Comparison of ENCODE assay signal across 8 cellular contexts in the genomic region with DNA sequence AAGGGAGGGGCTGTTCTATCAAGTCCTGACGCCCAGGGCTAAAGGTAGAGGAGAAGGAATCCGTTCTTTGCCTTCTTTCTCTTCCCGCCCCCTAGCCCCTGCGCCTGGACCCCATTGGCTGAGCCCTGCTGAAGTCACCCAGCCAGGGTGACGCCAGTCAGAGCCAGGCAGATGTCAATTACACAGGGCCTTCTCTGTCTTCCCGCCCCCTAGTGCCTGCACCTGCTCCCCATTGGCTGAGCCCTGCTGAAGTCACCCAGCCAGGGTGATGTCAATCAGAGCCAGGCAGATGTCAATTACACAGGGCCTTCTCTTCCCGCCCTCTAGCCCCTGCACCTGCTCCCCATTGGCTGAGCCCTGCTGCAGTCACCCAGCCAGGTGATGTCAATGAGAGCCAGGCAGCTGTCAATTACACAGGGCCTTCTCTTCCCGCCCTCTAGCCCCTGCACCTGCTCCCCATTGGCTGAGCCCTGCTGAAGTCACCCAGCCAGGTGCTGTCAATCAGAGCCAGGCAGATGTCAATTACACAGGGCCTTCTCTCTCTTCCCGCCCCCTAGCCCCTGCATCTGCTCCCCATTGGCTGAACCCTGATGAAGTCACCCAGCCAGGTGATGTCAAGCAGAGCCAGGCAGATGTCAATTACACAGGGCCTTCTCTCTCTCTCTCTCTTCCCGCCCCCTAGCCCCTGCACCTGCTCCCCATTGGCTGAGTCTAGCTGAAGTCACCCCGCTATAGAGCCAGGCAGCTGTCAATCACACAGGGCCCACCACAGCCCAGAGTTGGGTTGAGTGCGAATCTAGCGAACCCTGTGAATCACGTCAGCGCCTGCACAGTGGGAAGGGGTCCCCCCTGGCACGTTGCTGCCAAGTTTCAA. TPM values are rescaled to one million over a fixed set of nuclear protein-coding genes. Genes with fewer than 3 reads are reported as not detected.
DNase-seq lines count a peak whose midpoint lies in the region; ATAC-seq and TF ChIP-seq lines count a peak whose summit lies in the region.

No MANE protein-coding gene starts in this region.

- H3K4me3 Mint-ChIP-seq in progenitor cell of endocrine pancreas (ENCODE audit: low read depth): no peak overlapping the region

- H3K4me2 ChIP-seq in BLaER1 treated with 17β-estradiol and CSF1 and Interleukin-3, amounts not matched to agents 10 nM and 100 nM: peak overlapping the region; percentile 42 to 77 (median 62)

- DNase-seq in NCI-H1436 (lab: John Stamatoyannopoulos, UW): peak; percentile 68
- DNase-seq in activated T-cell treated with anti-CD3 and anti-CD28 coated beads, Interleukin-2, amount 50 U/mL, for 48 hours: peak; percentile 75 to 78
- DNase-seq in stimulated activated CD8-positive, alpha-beta memory T cell treated with anti-CD3 and anti-CD28 coated beads, Interleukin-7, amount 100 ng/mL, for 48 hours (ENCODE audit: extremely low read depth in 1 of 2, low read depth in 1 of 2): peak; percentile 34 to 96
- DNase-seq in progenitor cell of endocrine pancreas (ENCODE audit: low spot score, unreplicated experiment): no peak
- no peak for DNase-seq in retina

- no peak overlapping the region for H3K27ac Mint-ChIP-seq in progenitor cell of endocrine pancreas

- peak overlapping the region in 4 of 11 experiments; percentile 10 to 49 (median 26); a peak in 5 of 22 replicates for H3K9ac ChIP-seq in BLaER1 treated with 17β-estradiol and CSF1 and Interleukin-3, amounts not matched to agents 10 nM and 100 nM
- H3K9ac ChIP-seq in liver (ENCODE audit: low read depth in 1 of 2, low read length in 2 of 2): no peak overlapping the region

- H3K4me1 Mint-ChIP-seq in progenitor cell of endocrine pancreas (ENCODE audit: low read depth): peaks cover 4% of the 10 kb centered on the region

- no peaks in the 10 kb centered on the region for H3K9me3 Mint-ChIP-seq in progenitor cell of endocrine pancreas (ENCODE audit: low read depth)

- 66% methylated on average over 16 of the region's 16 CpGs for WGBS in liver

- peak overlapping the region in 9 of 10 experiments; percentile 27 to 57 (median 47); a peak in 14 of 20 replicates for H3K4me3 ChIP-seq in BLaER1 treated with 17β-estradiol and CSF1 and Interleukin-3, amounts not matched to agents 10 nM and 100 nM
- H3K4me3 ChIP-seq in liver (ENCODE audit: low read depth in 1 of 3, low read length in 3 of 3): no peak overlapping the region

- H3K27ac ChIP-seq in BLaER1 treated with 17β-estradiol and CSF1 and Interleukin-3, amounts not matched to agents 10 nM and 100 nM: peak overlapping the region in 7 of 11 experiments; percentile 8 to 62 (median 42); a peak in 11 of 22 replicates
- H3K27ac ChIP-seq in liver (ENCODE audit: low read depth in 1 of 2, low read length in 2 of 2): no peak overlapping the region

- H3K4me1 ChIP-seq in BLaER1 treated with 17β-estradiol and CSF1 and Interleukin-3, amounts not matched to agents 10 nM and 100 nM: peaks cover 19 to 42% (median 32%) of the 10 kb centered on the region in 10 experiments
- no peaks in the 10 kb centered on the region for H3K4me1 ChIP-seq in liver (ENCODE audit: control insufficient read depth in 4 of 4, insufficient read depth in 4 of 4, low read length in 3 of 4)

- no peaks in the 10 kb centered on the region for H3K36me3 Mint-ChIP-seq in progenitor cell of endocrine pancreas (ENCODE audit: insufficient read depth)

- H3K36me3 ChIP-seq in BLaER1 treated with 17β-estradiol and CSF1 and Interleukin-3, amounts not matched to agents 10 nM and 100 nM: no peaks in the 10 kb centered on the region; a peak in 1 of 22 replicates
- H3K36me3 ChIP-seq in liver (ENCODE audit: control insufficient read depth in 4 of 4, insufficient read depth in 3 of 4, low read depth in 1 of 4, low read length in 3 of 4): no peaks in the 10 kb centered on the region

- H4K20me1 ChIP-seq in BLaER1 treated with 17β-estradiol and CSF1 and Interleukin-3, amounts not matched to agents 10 nM and 100 nM: no peaks in the 10 kb centered on the region; a peak in 1 of 22 replicates

- H3K27me3 ChIP-seq in BLaER1 treated with 17β-estradiol and CSF1 and Interleukin-3, amounts not matched to agents 10 nM and 100 nM: no peaks in the 10 kb centered on the region
- no peaks in the 10 kb centered on the region for H3K27me3 ChIP-seq in liver (ENCODE audit: control insufficient read depth in 4 of 4, insufficient read depth in 4 of 4, low read length in 3 of 4)

- TF ChIP-seq RAD21 in liver (IDR thresholded peaks at IDR 0.05): no peak

- H3K27me3 Mint-ChIP-seq in progenitor cell of endocrine pancreas: peaks cover 3% of the 10 kb centered on the region

- TF ChIP-seq CTCF in liver (IDR thresholded peaks at IDR 0.05; ENCODE audit: low read depth, low read length, missing input control) (no peak), progenitor cell of endocrine pancreas (IDR thresholded peaks at IDR 0.05; ENCODE audit: unreplicated experiment) (no peak)

- ATAC-seq in GM19467 (IDR thresholded peaks at IDR 0.05; ENCODE audit: unreplicated experiment): peak; percentile 92

- peaks cover 0 to 3% (median 0%) of the 10 kb centered on the region in 11 experiments; a peak in 2 of 22 replicates for H3K9me3 ChIP-seq in BLaER1 treated with 17β-estradiol and CSF1 and Interleukin-3, amounts not matched to agents 10 nM and 100 nM (replicated peaks in 1 of 11)
- H3K9me3 ChIP-seq in liver (ENCODE audit: control insufficient read depth in 4 of 4, low read length in 3 of 4): peaks cover 0 to 4% (median 0%) of the 10 kb centered on the region in 4 donors

TF ChIP-seq in liver, 16 proteins besides CTCF, POLR2A, EP300 and RAD21:
- TF ChIP-seq SP1 (IDR thresholded peaks at IDR 0.05) (peak; percentile 36), FOXA2 (IDR thresholded peaks at IDR 0.05) (no peak), GABPA (IDR thresholded peaks at IDR 0.05 in 1 of 2, conservative IDR thresholded peaks at IDR 0.05 in 1 of 2) (peak in 1 of 2 donors; percentile 22)
TF ChIP-seq in liver: peak in this region for 2.

RNA-seq across cellular contexts. Expression of a gene that starts 46.4 kb away (rescaled TPM):
- total RNA-seq in liver (not detected), progenitor cell of endocrine pancreas (0.36 TPM in 1 of 2 replicates, not detected in the other)
- under 1 TPM in 1 of 2 donors, not detected in 1; 0.26 TPM for polyA plus RNA-seq in liver

Comparison
In these comparisons a context has a peak if more than half of its experiments do, and no peak if none do; other contexts are left out.
1. H3K27ac ChIP-seq: peak in BLaER1 treated with 17β-estradiol and CSF1 and Interleukin-3, amounts not matched to agents 10 nM and 100 nM (7 of 11); none in liver (0 of 2).
2. H3K4me3 ChIP-seq: peak in BLaER1 treated with 17β-estradiol and CSF1 and Interleukin-3, amounts not matched to agents 10 nM and 100 nM (9 of 10); none in liver (0 of 3).
3. DNase-seq: peak in NCI-H1436 (single experiment), activated T-cell treated with anti-CD3 and anti-CD28 coated beads, Interleukin-2, amount 50 U/mL, for 48 hours (2 of 2) and stimulated activated CD8-positive, alpha-beta memory T cell treated with anti-CD3 and anti-CD28 coated beads, Interleukin-7, amount 100 ng/mL, for 48 hours (2 of 2); none in progenitor cell of endocrine pancreas (single experiment) and retina (single experiment).